Comparison of ENCODE assay signal across 12 cellular contexts in the genomic region with DNA sequence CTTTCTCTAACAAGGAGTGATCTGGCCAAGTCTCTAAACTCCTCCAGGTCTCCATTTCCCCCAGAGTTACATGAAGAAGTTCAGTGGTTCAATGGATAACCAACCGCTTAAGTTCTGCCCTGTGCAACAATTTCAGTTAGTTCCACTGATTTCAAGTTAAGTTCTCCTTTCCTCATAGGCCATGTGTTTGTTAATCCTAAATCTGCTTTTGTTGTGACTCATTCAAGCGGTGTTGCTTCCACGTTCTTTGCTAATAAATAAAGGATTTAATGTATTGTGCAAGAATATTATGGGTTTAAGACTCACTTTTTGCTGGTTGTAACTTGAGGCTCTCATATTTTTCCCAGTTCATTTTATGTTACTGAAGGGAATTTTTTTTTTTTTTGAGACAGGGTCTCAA. TPM values are rescaled to one million over a fixed set of nuclear protein-coding genes. Genes with fewer than 3 reads are reported as not detected.
DNase-seq lines count a peak whose midpoint lies in the region; ATAC-seq, FAIRE-seq and TF ChIP-seq lines count a peak whose summit lies in the region.
"Had no signal": no experiment of that assay in that cellular context is flagged by ENCODE, and none has a peak within 500 bp of the region (broad histone marks: within the 10 kb centered on the region; RNA-seq: fewer than 3 reads in every experiment).

No MANE protein-coding gene starts in this region.

- peaks cover 75% of the 10 kb centered on the region for H4K20me1 ChIP-seq in SK-N-SH (ENCODE audit: insufficient read depth)

- H2AFZ ChIP-seq in SK-N-SH (ENCODE audit: low read depth): no peak overlapping the region

- no peak overlapping the region for H3K4me3 ChIP-seq in RWPE2 (ENCODE audit: severe bottlenecking)
- no peak overlapping the region for H3K4me3 ChIP-seq in fibroblast of the aortic adventitia (ENCODE audit: low read depth, low read length)
- no peak overlapping the region for H3K4me3 ChIP-seq in tibial artery
- H3K4me3 ChIP-seq in SK-N-SH (ENCODE audit: low read depth in 2 of 2, low read length in 1 of 2): no peak overlapping the region
- H3K4me3 ChIP-seq: dorsolateral prefrontal cortex had no signal

- no peaks in the 10 kb centered on the region for H3K9me3 ChIP-seq in RWPE2 (ENCODE audit: severe bottlenecking)
- H3K9me3 ChIP-seq in tibial artery: no peaks in the 10 kb centered on the region
- H3K9me3 ChIP-seq in SK-N-SH: no peaks in the 10 kb centered on the region

- H3F3A ChIP-seq in SK-N-SH (replicated peaks; ENCODE audit: insufficient read depth): peaks cover 3% of the 10 kb centered on the region

- FAIRE-seq in GM12892 (lab: Jason Lieb, UNC): no peak

- DNase-seq in activated naive CD8-positive, alpha-beta T cell treated with anti-CD3 and anti-CD28 coated beads for 36 hours: no peak
- DNase-seq in RWPE2 (ENCODE audit: low spot score) (no peak), fibroblast of the aortic adventitia (ENCODE audit: low read depth) (peak; percentile 64), tibial artery (no peak), GM12892 (ENCODE audit: insufficient read length) (no peak), SK-N-SH (no peak), retina (no peak)
- DNase-seq: dorsolateral prefrontal cortex, islet precursor cell, NCI-H1694, SW 1271 had no signal

- H3K4me1 Mint-ChIP-seq in activated naive CD8-positive, alpha-beta T cell (ENCODE audit: low read depth): peaks cover 75% of the 10 kb centered on the region
- H3K4me1 Mint-ChIP-seq in activated naive CD8-positive, alpha-beta T cell treated with anti-CD3 and anti-CD28 coated beads for 36 hours: peaks cover 65% of the 10 kb centered on the region

- H3K79me2 ChIP-seq in SK-N-SH (ENCODE audit: insufficient read depth): peaks cover 97% of the 10 kb centered on the region

- TF ChIP-seq CTCF in RWPE2 (IDR thresholded peaks at IDR 0.05; ENCODE audit: poor library complexity, severe bottlenecking): no peak
- no peak for TF ChIP-seq CTCF in fibroblast of the aortic adventitia (IDR thresholded peaks at IDR 0.05; ENCODE audit: insufficient read depth, low read length)
- no peak for TF ChIP-seq CTCF in tibial artery (IDR thresholded peaks at IDR 0.05)
- TF ChIP-seq CTCF in SK-N-SH (IDR thresholded peaks at IDR 0.05): no peak

- H3K27ac Mint-ChIP-seq in activated naive CD8-positive, alpha-beta T cell: peak overlapping the region; percentile 16
- no peak overlapping the region for H3K27ac Mint-ChIP-seq in activated naive CD8-positive, alpha-beta T cell treated with anti-CD3 and anti-CD28 coated beads for 36 hours

- H3K36me3 Mint-ChIP-seq in activated naive CD8-positive, alpha-beta T cell: peaks cover 5% of the 10 kb centered on the region
- H3K36me3 Mint-ChIP-seq in activated naive CD8-positive, alpha-beta T cell treated with anti-CD3 and anti-CD28 coated beads for 36 hours: peaks cover 34% of the 10 kb centered on the region

- intact Hi-C loops in tibial artery (cut with DNase I; ENCODE audit: low total_unique reads): no loop called here

- POLR2A ChIA-PET in SK-N-SH (lab: Yijun Ruan, JAX): interaction anchor here (1.4 kb wide), 1 partner anchor 15 kb away, joined by 3 read pairs; no protein-coding TSS in a partner anchor

- ATAC-seq in RWPE2 (ENCODE audit: low read depth): peak; percentile 51

- TF ChIP-seq POLR2A in GM12892 (IDR thresholded peaks at IDR 0.05; ENCODE audit: low read depth, low read length): no peak

- H3K27ac ChIP-seq in RWPE2 (ENCODE audit: poor library complexity, severe bottlenecking) (peak overlapping the region; percentile 23), tibial artery (peak overlapping the region; percentile 44 to 59), SK-N-SH (ENCODE audit: low read depth in 2 of 2, low read length in 1 of 2) (no peak overlapping the region)

- H3K27me3 ChIP-seq in RWPE2 (ENCODE audit: insufficient read depth, poor library complexity, severe bottlenecking) (no peaks in the 10 kb centered on the region), tibial artery (no peaks in the 10 kb centered on the region), SK-N-SH (ENCODE audit: insufficient read depth) (no peaks in the 10 kb centered on the region)
- H3K27me3 ChIP-seq: dorsolateral prefrontal cortex had no signal

- 86% methylated on average over 3 of the region's 3 CpGs for whole genome bisulfite sequencing in SK-N-SH (ENCODE audit: low lambda C conversion rate)

- H3K4me1 ChIP-seq in RWPE2 (ENCODE audit: insufficient read depth, poor library complexity, severe bottlenecking) (peaks cover 56% of the 10 kb centered on the region), tibial artery (peaks cover 0 to 88% (median 41%) of the 10 kb centered on the region in 4 donors), SK-N-SH (ENCODE audit: control insufficient read depth in 1 of 2, insufficient read depth in 2 of 2, low read depth in 1 of 2, low read length in 1 of 2) (peaks cover 21 to 40% of the 10 kb centered on the region in 2 experiments)

- H3K9ac ChIP-seq in SK-N-SH: no peak overlapping the region

- no peak overlapping the region for H3K4me2 ChIP-seq in SK-N-SH

- no peak overlapping the region for H3K4me3 Mint-ChIP-seq in activated naive CD8-positive, alpha-beta T cell
- H3K4me3 Mint-ChIP-seq in activated naive CD8-positive, alpha-beta T cell treated with anti-CD3 and anti-CD28 coated beads for 36 hours: no peak overlapping the region

- TF ChIP-seq EP300 in SK-N-SH (IDR thresholded peaks at IDR 0.05; ENCODE audit: borderline replicate concordance in 1 of 2, low read depth in 1 of 2, low read length in 1 of 2): no peak

- no peaks in the 10 kb centered on the region for H3K9me3 Mint-ChIP-seq in activated naive CD8-positive, alpha-beta T cell (ENCODE audit: low read depth)
- no peaks in the 10 kb centered on the region for H3K9me3 Mint-ChIP-seq in activated naive CD8-positive, alpha-beta T cell treated with anti-CD3 and anti-CD28 coated beads for 36 hours

- no peaks in the 10 kb centered on the region for H3K9me2 ChIP-seq in SK-N-SH

- H3K36me3 ChIP-seq in RWPE2 (ENCODE audit: low read depth) (peaks cover 31% of the 10 kb centered on the region), tibial artery (peaks cover 0 to 5% (median 0%) of the 10 kb centered on the region in 3 donors), SK-N-SH (replicated peaks in 1 of 2; ENCODE audit: control insufficient read depth in 1 of 2, insufficient read depth in 2 of 2, low read length in 1 of 2) (peaks cover 16 to 21% of the 10 kb centered on the region in 2 experiments)

- CTCF ChIA-PET in SK-N-SH (lab: Yijun Ruan, JAX): interaction anchor here (0.6 to 1.9 kb wide), 2 partner anchors 81 to 1275 kb away, joined by 3 to 6 read pairs; no protein-coding TSS in a partner anchor

- no peaks in the 10 kb centered on the region for H3K27me3 Mint-ChIP-seq in activated naive CD8-positive, alpha-beta T cell
- no peaks in the 10 kb centered on the region for H3K27me3 Mint-ChIP-seq in activated naive CD8-positive, alpha-beta T cell treated with anti-CD3 and anti-CD28 coated beads for 36 hours

- TF ChIP-seq RAD21 in SK-N-SH (IDR thresholded peaks at IDR 0.05; ENCODE audit: low read length): no peak

TF ChIP-seq in SK-N-SH, 30 proteins besides CTCF, POLR2A, EP300 and RAD21 (continues in another document):
- no peak for TF ChIP-seq IRF3 (IDR thresholded peaks at IDR 0.05; ENCODE audit: low read depth, low read length)
- TF ChIP-seq NFIC (IDR thresholded peaks at IDR 0.05; ENCODE audit: borderline replicate concordance): no peak
- no peak for TF ChIP-seq NRF1 (IDR thresholded peaks at IDR 0.05; ENCODE audit: low read depth, low read length)
- no peak for TF ChIP-seq YY1 (IDR thresholded peaks at IDR 0.05; ENCODE audit: low read depth)
- no peak for TF ChIP-seq JUND (IDR thresholded peaks at IDR 0.05)
- no peak for TF ChIP-seq GATA2 (CRISPR knock-in tag; IDR thresholded peaks at IDR 0.05)
- TF ChIP-seq RXRA (IDR thresholded peaks at IDR 0.05; ENCODE audit: borderline replicate concordance, low read depth): no peak
- no peak for TF ChIP-seq POLR2AphosphoS5 (IDR thresholded peaks at IDR 0.05; ENCODE audit: low read depth, low read length)
- TF ChIP-seq ZBTB33 (IDR thresholded peaks at IDR 0.05; ENCODE audit: borderline replicate concordance, low read depth): no peak
- TF ChIP-seq TEAD4 (IDR thresholded peaks at IDR 0.05; ENCODE audit: borderline replicate concordance, insufficient read depth): no peak
- no peak for TF ChIP-seq MXI1 (IDR thresholded peaks at IDR 0.05; ENCODE audit: low read depth, low read length)

RNA-seq across cellular contexts. Expression of gene GNA13, which starts 36.3 kb away (rescaled TPM):
- 10 to 100 TPM; 53.8 to 54.2 TPM for total RNA-seq in activated naive CD8-positive, alpha-beta T cell treated with anti-CD3 and anti-CD28 coated beads for 36 hours
- 48.2 and 80.0 TPM in 2 replicates for total RNA-seq in fibroblast of the aortic adventitia (ENCODE audit: low replicate concordance)
- polyA plus RNA-seq in GM12892 (2012; ENCODE audit: missing spikeins): 39.2 TPM
- polyA plus RNA-seq in SK-N-SH (2012; rRNA removed): 14.5 and 19.0 TPM in 2 replicates
- polyA plus RNA-seq in SK-N-SH (2012; cell fraction: cytosol; rRNA removed): 23.4 and 24.8 TPM in 2 replicates
- 6.3 and 13.2 TPM in 2 replicates for polyA plus RNA-seq in SK-N-SH (2012; cell fraction: nucleus; rRNA removed)

Comparison
In these comparisons a context has a peak if more than half of its experiments do, and no peak if none do; other contexts are left out.
1. H3K27ac ChIP-seq: peak in RWPE2 (single experiment) and tibial artery (2 of 2); none in SK-N-SH (0 of 2).